8 cellular contexts compared by ENCODE assay signal in genomic region chr1:67766117-67766978, GRCh38.
DNase-seq lines count a peak whose midpoint lies in the region; ATAC-seq and TF ChIP-seq lines count a peak whose summit lies in the region.

No MANE protein-coding gene starts in this region.

- H3K9me3 Mint-ChIP-seq in activated CD4-positive, alpha-beta T cell treated with anti-CD3 and anti-CD28 coated beads, Interleukin-2, amount 10 ng/mL, durations not matched to agents 7 days and 5 days = no peaks in the 10 kb centered on the region

- H3K36me3 ChIP-seq in muscle layer of duodenum (ENCODE audit: control insufficient read depth in 1 of 2, insufficient read depth in 2 of 2, low read length in 2 of 2) (no peaks in the 10 kb centered on the region), testis (ENCODE audit: low read depth, missing control alignments) (no peaks in the 10 kb centered on the region)

- no peak for TF ChIP-seq POLR2A in erythroblast (IDR thresholded peaks at IDR 0.05; ENCODE audit: low read length)
- TF ChIP-seq POLR2A in testis (IDR thresholded peaks at IDR 0.05) = no peak

- no peak overlapping the region for H3K4me3 Mint-ChIP-seq in activated CD4-positive, alpha-beta T cell treated with anti-CD3 and anti-CD28 coated beads, Interleukin-2, amount 10 ng/mL, durations not matched to agents 7 days and 5 days

- H3K9me3 ChIP-seq in muscle layer of duodenum (ENCODE audit: control insufficient read depth in 1 of 2, low read length in 2 of 2) (no peaks in the 10 kb centered on the region), testis (no peaks in the 10 kb centered on the region)

- peak; percentile 56 for ATAC-seq in GM21786 (IDR thresholded peaks at IDR 0.05; ENCODE audit: unreplicated experiment)
- no peak for ATAC-seq in HG02588 (IDR thresholded peaks at IDR 0.05; ENCODE audit: unreplicated experiment)

- H3K4me1 ChIP-seq in muscle layer of duodenum (ENCODE audit: control insufficient read depth in 1 of 2, insufficient read depth in 2 of 2, low read length in 2 of 2) = peaks cover 4 to 15% of the 10 kb centered on the region in 2 donors
- no peaks in the 10 kb centered on the region for H3K4me1 ChIP-seq in testis

- peaks cover 36% of the 10 kb centered on the region for H3K27me3 Mint-ChIP-seq in activated CD4-positive, alpha-beta T cell treated with anti-CD3 and anti-CD28 coated beads, Interleukin-2, amount 10 ng/mL, durations not matched to agents 7 days and 5 days

- DNase-seq in Caki2 (ENCODE audit: low read depth) = peak; percentile 39
- peak; percentile 18 for DNase-seq in NCI-H2171 (lab: John Stamatoyannopoulos, UW)
- DNase-seq in activated CD4-positive, alpha-beta T cell treated with anti-CD3 and anti-CD28 coated beads, Interleukin-2, amount 10 ng/mL, durations not matched to agents 7 days and 5 days = peak; percentile 57
- DNase-seq in erythroblast (lab: John Stamatoyannopoulos, UW) = peak; percentile 38 to 65
- peak; percentile 67 for DNase-seq in testis

- in situ Hi-C loops in Caki2 (cut with HindIII; ENCODE audit: low pct_unique_long_range_greater_than_20kb, low sequenced_read_pairs) = no loop called here

- peak; percentile 65 to 89 (median 81) for TF ChIP-seq CTCF in testis (IDR thresholded peaks at IDR 0.05)

- 32 to 44% methylated on average over 17 of the region's 17 CpGs for WGBS in testis, 2 donors

- no peak overlapping the region for H3K27ac Mint-ChIP-seq in activated CD4-positive, alpha-beta T cell treated with anti-CD3 and anti-CD28 coated beads, Interleukin-2, amount 10 ng/mL, durations not matched to agents 7 days and 5 days

- peaks cover 4% of the 10 kb centered on the region for H3K4me1 Mint-ChIP-seq in activated CD4-positive, alpha-beta T cell treated with anti-CD3 and anti-CD28 coated beads, Interleukin-2, amount 10 ng/mL, durations not matched to agents 7 days and 5 days

- no peaks in the 10 kb centered on the region for H3K27me3 ChIP-seq in muscle layer of duodenum (ENCODE audit: low read depth, low read length)
- no peaks in the 10 kb centered on the region for H3K27me3 ChIP-seq in testis

- H3K36me3 Mint-ChIP-seq in activated CD4-positive, alpha-beta T cell treated with anti-CD3 and anti-CD28 coated beads, Interleukin-2, amount 10 ng/mL, durations not matched to agents 7 days and 5 days (ENCODE audit: low read depth) = no peaks in the 10 kb centered on the region

- H3K27ac ChIP-seq in muscle layer of duodenum (ENCODE audit: low read length) (peak overlapping the region; percentile 47), testis (no peak overlapping the region)

- POLR2A ChIA-PET in activated CD4-positive, alpha-beta T cell treated with anti-CD3 and anti-CD28 coated beads, Interleukin-2, amount 10 ng/mL, durations not matched to agents 7 days and 5 days (lab: Charles Lee) = no interaction called here

- peak overlapping the region; percentile 20 to 47 for H3K4me3 ChIP-seq in muscle layer of duodenum (ENCODE audit: low read depth in 1 of 2, low read length in 2 of 2)
- no peak overlapping the region for H3K4me3 ChIP-seq in testis

- CTCF ChIA-PET in activated CD4-positive, alpha-beta T cell treated with anti-CD3 and anti-CD28 coated beads, Interleukin-2, amount 10 ng/mL, durations not matched to agents 7 days and 5 days (lab: Charles Lee) = interaction anchor here (0.6 to 1.9 kb wide), 15 partner anchors 11 to 408 kb away, joined by 3 to 6 read pairs (median 4); partner anchors contain the start of gene DIRAS3

- intact Hi-C loops in testis (cut with DNase I; ENCODE audit: low total_unique reads) = loop anchor here (10.0 kb wide), 1 partner anchor 348 kb away; no protein-coding TSS in a partner anchor

Comparison
In these comparisons a context has a peak if more than half of its experiments do, and no peak if none do; other contexts are left out.
1. H3K4me3 ChIP-seq: peak in muscle layer of duodenum (2 of 2); none in testis (0 of 2).
2. Peak in every context shown above with its lines, with median percentiles within 50 percentile points of each other: DNase-seq.